Comparison of ENCODE assay signal across 18 cellular contexts in the genomic region with DNA sequence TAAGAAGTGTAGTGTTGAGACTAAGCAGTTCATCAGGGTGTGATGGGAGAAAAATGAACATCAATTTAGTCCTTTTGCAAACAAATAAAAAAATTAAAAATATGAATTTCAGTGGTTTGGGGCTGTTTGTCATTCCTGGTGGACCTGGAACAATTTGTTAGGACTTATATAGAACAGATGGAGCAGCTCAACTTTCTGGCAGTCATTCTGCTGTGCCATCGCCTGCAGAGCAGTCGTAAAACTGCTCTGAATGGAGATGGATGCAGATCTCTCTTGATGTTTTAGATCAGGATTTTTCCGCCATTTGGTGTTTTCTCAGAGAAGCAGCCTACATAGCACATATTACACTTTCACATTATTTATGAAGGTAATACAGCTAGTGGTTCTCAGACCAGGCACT.
"Had no signal": no experiment of that assay in that cellular context is flagged by ENCODE, and none has a peak within 500 bp of the region (broad histone marks: within the 10 kb centered on the region; RNA-seq: fewer than 3 reads in every experiment).

No MANE protein-coding gene starts in this region.

- H3K4me3 ChIP-seq: esophagus squamous epithelium, hepatocyte, lung, sigmoid colon, skin epidermis, thoracic aorta, transverse colon had no signal

- ATAC-seq: foreskin keratinocyte; left cardiac atrium; left ventricle myocardium superior; naive thymus-derived CD4-positive, alpha-beta T cell; stimulated activated naive B cell treated with anti-CD40 and anti-IgM and Interleukin-4, amounts not matched to agents 10 μg/mL and 1 μg/mL and 100 μg/mL, for 72 hours; stimulated activated naive CD8-positive, alpha-beta T cell treated with anti-CD3 and anti-CD28 coated beads, Interleukin-15, amount 100 ng/mL, for 72 hours had no signal

- H3K9me3 ChIP-seq: esophagus squamous epithelium, neutrophil, sigmoid colon, thoracic aorta, transverse colon had no signal

- H3K4me1 ChIP-seq: esophagus squamous epithelium, foreskin keratinocyte, transverse colon had no signal

- H3K27ac ChIP-seq: esophagus squamous epithelium, foreskin keratinocyte, hepatocyte, neutrophil, skin epidermis, thoracic aorta, transverse colon had no signal

- DNase-seq: esophagus squamous epithelium; foreskin keratinocyte; kidney; left cardiac atrium; left ventricle myocardium superior; mesenchymal stem cell; naive thymus-derived CD4-positive, alpha-beta T cell; sigmoid colon; stimulated activated CD4-positive, alpha-beta T cell treated with anti-CD3 and anti-CD28 coated beads, Interleukin-2, amount 100 ng/mL, for 24 hours; stimulated activated CD4-positive, alpha-beta T cell treated with anti-CD3 and anti-CD28 coated beads, Interleukin-4, amount 100 ng/mL, for 4 hours; stimulated activated naive B cell treated with anti-CD40 and anti-IgM and Interleukin-4, amounts not matched to agents 10 μg/mL and 1 μg/mL and 100 μg/mL, for 72 hours; stimulated activated naive CD8-positive, alpha-beta T cell treated with anti-CD3 and anti-CD28 coated beads, Interleukin-15, amount 100 ng/mL, for 72 hours; transverse colon had no signal

- H3K36me3 ChIP-seq: esophagus squamous epithelium, neutrophil, transverse colon had no signal
